9 cellular contexts compared by ENCODE assay signal in genomic region chr1:41241748-41242644, GRCh38. TPM values are rescaled to one million over a fixed set of nuclear protein-coding genes. Genes with fewer than 3 reads are reported as not detected.
A peak's percentile ranks its signal among the peaks of the same experiment; 100 is the strongest.
DNase-seq lines count a peak whose midpoint lies in the region; ATAC-seq, FAIRE-seq and TF ChIP-seq lines count a peak whose summit lies in the region.
"Had no signal": no experiment of that assay in that cellular context is flagged by ENCODE, and none has a peak within 500 bp of the region (broad histone marks: within the 10 kb centered on the region; RNA-seq: fewer than 3 reads in every experiment).

SCMH1 (minus strand) TSS chr1:41242306; CDS start chr1:41186133, 56,173 bp downstream.

- H3K4me1 Mint-ChIP-seq in CD14-positive monocyte = peaks cover 26% of the 10 kb centered on the region

- TF ChIP-seq CTCF in CD14-positive monocyte (IDR thresholded peaks at IDR 0.05) (no peak), HL-60 (IDR thresholded peaks at IDR 0.05; ENCODE audit: insufficient read depth, low read length) (no peak), pancreas (IDR thresholded peaks at IDR 0.05) (no peak), upper lobe of left lung (IDR thresholded peaks at IDR 0.05) (no peak)

- H3K36me3 ChIP-seq in pancreas = no peaks in the 10 kb centered on the region
- H3K36me3 ChIP-seq in upper lobe of left lung = no peaks in the 10 kb centered on the region

- no peaks in the 10 kb centered on the region for H3K9me3 ChIP-seq in pancreas
- H3K9me3 ChIP-seq in upper lobe of left lung = no peaks in the 10 kb centered on the region

- no peaks in the 10 kb centered on the region for H3K27me3 Mint-ChIP-seq in CD14-positive monocyte (ENCODE audit: low read depth in 3 of 3)

- H3K27ac ChIP-seq in HL-60 (replicated peaks) = peak within 1 kb of the TSS; percentile 99
- peak within 1 kb of the TSS; percentile 91 to 97 (median 94) for H3K27ac ChIP-seq in pancreas
- H3K27ac ChIP-seq in upper lobe of left lung = peak within 1 kb of the TSS; percentile 91 to 99 (median 95)

- whole genome bisulfite sequencing in pancreas, 2 donors = 1% methylated on average over 39 to 121 of the region's 121 CpGs
- 0 to 1% methylated on average over 6 to 37 of the region's 121 CpGs for WGBS in upper lobe of left lung, 2 donors

- H3K27me3 ChIP-seq in HL-60 (ENCODE audit: insufficient read depth, poor library complexity, severe bottlenecking) = no peaks in the 10 kb centered on the region
- H3K27me3 ChIP-seq in pancreas = no peaks in the 10 kb centered on the region
- no peaks in the 10 kb centered on the region for H3K27me3 ChIP-seq in upper lobe of left lung

- H3K9me3 Mint-ChIP-seq in CD14-positive monocyte = no peaks in the 10 kb centered on the region

- peak within 1 kb of the TSS in 4 of 7 donors; percentile 49 to 73 (median 66) for H3K27ac Mint-ChIP-seq in CD14-positive monocyte

- H3K4me1 ChIP-seq in pancreas (peaks cover 16 to 38% (median 36%) of the 10 kb centered on the region in 3 donors), upper lobe of left lung (peaks cover 20 to 45% (median 29%) of the 10 kb centered on the region in 4 donors)

- no peak for DNase-seq in CD14-positive monocyte (ENCODE audit: low spot score)
- peak; percentile 21 to 47 for DNase-seq in HL-60 (ENCODE audit: low read depth in 1 of 2, low spot score in 1 of 2)
- peak; percentile 80 for DNase-seq in RPMI8226
- DNase-seq in activated naive CD4-positive, alpha-beta T cell treated with Interleukin-2 at 50 U/mL for 16 hours = peak; percentile 56
- DNase-seq in Right ventricle myocardium inferior (ENCODE audit: missing footprints) = peak; percentile 80
- peak; percentile 48 to 87 (median 64) for DNase-seq in pancreas
- DNase-seq in upper lobe of left lung = peak; percentile 35 to 92

- FAIRE-seq in pancreas (lab: Jason Lieb, UNC) = no peak
- FAIRE-seq: TTC549 had no signal

- intact Hi-C loops in CD14-positive monocyte (cut with micrococcal nuclease) = no loop called here
- intact Hi-C loops in Right ventricle myocardium inferior (cut with DNase I) = loop anchor here (2.0 to 5.0 kb wide), 2 partner anchors 139 to 265 kb away; partner anchors contain the start of gene CTPS1
- intact Hi-C loops in pancreas (cut with DNase I) = no loop called here

- ATAC-seq in GM19395 (IDR thresholded peaks at IDR 0.05; ENCODE audit: unreplicated experiment) = peak; percentile 34
- ATAC-seq in Right ventricle myocardium inferior = peak; percentile 60
- peak; percentile 40 to 75 (median 52) for ATAC-seq in pancreas
- ATAC-seq in upper lobe of left lung (ENCODE audit: low FRiP score in 2 of 2) = peak; percentile 65 to 86

- no peak for TF ChIP-seq EP300 in upper lobe of left lung (IDR thresholded peaks at IDR 0.05)

- H3K36me3 Mint-ChIP-seq in CD14-positive monocyte = no peaks in the 10 kb centered on the region

- peak within 1 kb of the TSS; percentile 86 for H3K4me3 Mint-ChIP-seq in CD14-positive monocyte

- peak within 1 kb of the TSS; percentile 63 for H3K4me3 ChIP-seq in HL-60 (replicated peaks; ENCODE audit: insufficient read depth, low read length)
- H3K4me3 ChIP-seq in pancreas = peak within 1 kb of the TSS; percentile 43 to 96 (median 87)
- peak within 1 kb of the TSS; percentile 76 to 95 (median 90) for H3K4me3 ChIP-seq in upper lobe of left lung

- TF ChIP-seq POLR2A in upper lobe of left lung (IDR thresholded peaks at IDR 0.05) = peak in 1 of 4 donors; percentile 52

RNA-seq across cellular contexts. Expression of gene SCMH1, which starts in this region (rescaled TPM):
- polyA plus RNA-seq in CD14-positive monocyte (under 1 TPM; 0.66 to 0.74 TPM), pancreas (10 to 100 TPM; 33.4 to 41.9 TPM)
- total RNA-seq in Right ventricle myocardium inferior (41.1 TPM), pancreas (10 to 100 TPM; 24.5 to 36.5 (median 26.7) TPM), upper lobe of left lung (10 to 100 TPM; 31.4 to 54.5 (median 36.6) TPM)

Comparison
In these comparisons a context has a peak if more than half of its experiments do, and no peak if none do; other contexts are left out.
1. RNA of gene SCMH1 (polyA plus RNA-seq): 33.4 to 41.9 TPM in pancreas; 0.66 to 0.74 TPM in CD14-positive monocyte; every median in the first group is over 10 times any median in the second.
2. Peak in every context shown above with its lines, with median percentiles within 50 percentile points of each other: ATAC-seq, H3K27ac ChIP-seq and H3K4me3 ChIP-seq.